ENCODE assay signal across 1 cellular context in the genomic region with DNA sequence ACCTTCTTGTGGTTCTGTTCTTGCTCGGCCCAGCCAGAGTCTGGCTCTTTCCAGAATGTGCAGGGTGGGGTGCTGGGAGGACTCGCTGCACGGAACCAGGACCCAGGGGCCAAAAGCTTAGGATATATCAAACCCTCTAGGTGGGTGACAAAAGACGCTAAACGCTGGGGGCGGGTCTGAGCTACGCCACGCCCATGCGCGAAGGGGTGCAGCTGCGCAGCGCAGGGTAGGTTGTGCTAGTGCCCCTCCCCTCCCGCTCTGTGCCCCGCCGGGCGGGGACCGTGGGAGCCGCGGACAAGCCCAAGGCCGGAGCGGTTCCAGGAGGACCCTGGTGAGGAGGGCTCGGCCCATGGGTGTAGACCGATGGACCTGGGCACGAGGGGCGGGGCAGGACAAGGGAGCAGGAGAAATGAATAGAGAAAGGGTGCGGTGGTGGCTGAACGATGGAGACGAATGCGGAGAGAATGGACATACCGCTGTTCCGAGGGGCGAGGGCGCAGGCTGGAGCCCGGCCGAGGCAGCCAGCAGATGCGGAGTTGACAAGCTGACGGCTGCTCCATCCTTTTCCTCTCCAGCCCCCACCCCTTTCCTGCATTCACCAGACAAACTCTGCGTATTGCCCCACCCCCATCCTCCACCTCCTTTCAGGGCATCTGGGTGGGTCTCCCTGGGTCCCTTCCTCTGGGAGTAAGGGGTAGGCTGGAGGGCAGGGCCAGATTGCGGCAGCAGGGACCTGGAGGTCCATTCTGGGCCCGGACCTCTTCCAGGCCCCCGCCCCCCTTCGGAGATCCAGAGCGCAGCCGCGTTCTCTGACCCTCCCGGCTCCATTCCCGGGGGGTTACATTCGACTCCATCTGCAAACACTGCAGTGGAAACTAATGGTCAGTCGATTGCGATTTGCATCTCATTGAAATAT.
TF ChIP-seq lines count a peak whose summit lies in the region.

RUSC1 (plus strand) TSS at position 234 of the 916 bp plus-strand sequence. CDS start 880 bp downstream, outside the sequence.

TF ChIP-seq in H1, 55 proteins besides CTCF, POLR2A, EP300 and RAD21:
- TF ChIP-seq PHF8 (conservative IDR thresholded peaks at IDR 0.05; ENCODE audit: low read depth, low read length) (0 out of 2 replicates have a peak, but pooled peaks have one; percentile 24), HDAC6 (IDR thresholded peaks at IDR 0.05; ENCODE audit: low read depth, low read length) (no peak), SP1 (IDR thresholded peaks at IDR 0.05; ENCODE audit: low read depth, low read length) (0 out of 2 replicates have a peak, but pooled peaks have one; percentile 24), SIN3A (conservative IDR thresholded peaks at IDR 0.05 in 1 of 2, IDR thresholded peaks at IDR 0.05 in 1 of 2; ENCODE audit: low read depth in 1 of 2, low read length in 2 of 2) (0 out of 4 replicates have a peak, but pooled peaks have one; percentile 12 to 30), CREB1 (IDR thresholded peaks at IDR 0.05) (no peak; the same call in 1 of the 2 replicates), TBP (IDR thresholded peaks at IDR 0.05; ENCODE audit: low read depth, low read length) (no peak), CHD2 (IDR thresholded peaks at IDR 0.05; ENCODE audit: low read length) (no peak), KDM1A (IDR thresholded peaks at IDR 0.05; ENCODE audit: borderline replicate concordance, low read length) (no peak), GABPA (IDR thresholded peaks at IDR 0.05; ENCODE audit: borderline replicate concordance, insufficient read depth, low read length) (no peak), BACH1 (IDR thresholded peaks at IDR 0.05; ENCODE audit: low read length) (no peak), POLR2AphosphoS5 (IDR thresholded peaks at IDR 0.05; ENCODE audit: low read depth, low read length) (peak; percentile 56), NRF1 (IDR thresholded peaks at IDR 0.05; ENCODE audit: low read depth, low read length) (peak; percentile 63)
- TF ChIP-seq, protein P1, sequence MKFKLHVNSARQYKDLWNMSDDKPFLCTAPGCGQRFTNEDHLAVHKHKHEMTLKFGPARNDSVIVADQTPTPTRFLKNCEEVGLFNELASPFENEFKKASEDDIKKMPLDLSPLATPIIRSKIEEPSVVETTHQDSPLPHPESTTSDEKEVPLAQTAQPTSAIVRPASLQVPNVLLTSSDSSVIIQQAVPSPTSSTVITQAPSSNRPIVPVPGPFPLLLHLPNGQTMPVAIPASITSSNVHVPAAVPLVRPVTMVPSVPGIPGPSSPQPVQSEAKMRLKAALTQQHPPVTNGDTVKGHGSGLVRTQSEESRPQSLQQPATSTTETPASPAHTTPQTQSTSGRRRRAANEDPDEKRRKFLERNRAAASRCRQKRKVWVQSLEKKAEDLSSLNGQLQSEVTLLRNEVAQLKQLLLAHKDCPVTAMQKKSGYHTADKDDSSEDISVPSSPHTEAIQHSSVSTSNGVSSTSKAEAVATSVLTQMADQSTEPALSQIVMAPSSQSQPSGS (IDR thresholded peaks at IDR 0.05; ENCODE audit: low read length), result no peak
